ENCODE assay signal across 1 cellular context in genomic region chr22:43798492-43798891, GRCh38.
TF ChIP-seq lines count a peak whose summit lies in the region.

No MANE protein-coding gene starts in this region.

TF ChIP-seq in GM12878, 131 proteins besides CTCF, POLR2A, EP300 and RAD21 (continued from another document):
- TF ChIP-seq, protein P1, sequence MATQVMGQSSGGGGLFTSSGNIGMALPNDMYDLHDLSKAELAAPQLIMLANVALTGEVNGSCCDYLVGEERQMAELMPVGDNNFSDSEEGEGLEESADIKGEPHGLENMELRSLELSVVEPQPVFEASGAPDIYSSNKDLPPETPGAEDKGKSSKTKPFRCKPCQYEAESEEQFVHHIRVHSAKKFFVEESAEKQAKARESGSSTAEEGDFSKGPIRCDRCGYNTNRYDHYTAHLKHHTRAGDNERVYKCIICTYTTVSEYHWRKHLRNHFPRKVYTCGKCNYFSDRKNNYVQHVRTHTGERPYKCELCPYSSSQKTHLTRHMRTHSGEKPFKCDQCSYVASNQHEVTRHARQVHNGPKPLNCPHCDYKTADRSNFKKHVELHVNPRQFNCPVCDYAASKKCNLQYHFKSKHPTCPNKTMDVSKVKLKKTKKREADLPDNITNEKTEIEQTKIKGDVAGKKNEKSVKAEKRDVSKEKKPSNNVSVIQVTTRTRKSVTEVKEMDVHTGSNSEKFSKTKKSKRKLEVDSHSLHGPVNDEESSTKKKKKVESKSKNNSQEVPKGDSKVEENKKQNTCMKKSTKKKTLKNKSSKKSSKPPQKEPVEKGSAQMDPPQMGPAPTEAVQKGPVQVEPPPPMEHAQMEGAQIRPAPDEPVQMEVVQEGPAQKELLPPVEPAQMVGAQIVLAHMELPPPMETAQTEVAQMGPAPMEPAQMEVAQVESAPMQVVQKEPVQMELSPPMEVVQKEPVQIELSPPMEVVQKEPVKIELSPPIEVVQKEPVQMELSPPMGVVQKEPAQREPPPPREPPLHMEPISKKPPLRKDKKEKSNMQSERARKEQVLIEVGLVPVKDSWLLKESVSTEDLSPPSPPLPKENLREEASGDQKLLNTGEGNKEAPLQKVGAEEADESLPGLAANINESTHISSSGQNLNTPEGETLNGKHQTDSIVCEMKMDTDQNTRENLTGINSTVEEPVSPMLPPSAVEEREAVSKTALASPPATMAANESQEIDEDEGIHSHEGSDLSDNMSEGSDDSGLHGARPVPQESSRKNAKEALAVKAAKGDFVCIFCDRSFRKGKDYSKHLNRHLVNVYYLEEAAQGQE (IDR thresholded peaks at IDR 0.05; ENCODE audit: low read depth, low read length): no peak
- TF ChIP-seq SREBF1 (IDR thresholded peaks at IDR 0.05; ENCODE audit: low read length) (no peak), USF1 (IDR thresholded peaks at IDR 0.05; ENCODE audit: borderline replicate concordance, extremely low read length, insufficient read depth, low read depth, low read length) (no peak), JUNB (IDR thresholded peaks at IDR 0.05) (peak; percentile 28; the same call in 1 of the 2 replicates), TARDBP (IDR thresholded peaks at IDR 0.05; ENCODE audit: borderline replicate concordance) (no peak), CBX5 (IDR thresholded peaks at IDR 0.05; ENCODE audit: low read depth) (no peak), CEBPZ (IDR thresholded peaks at IDR 0.05; ENCODE audit: low read depth, low read length) (no peak), NBN (IDR thresholded peaks at IDR 0.05) (0 out of 2 replicates have a peak, but pooled peaks have one; percentile 41), ZNF217 (IDR thresholded peaks at IDR 0.05) (no peak), IKZF1 (conservative IDR thresholded peaks at IDR 0.05) (peak; percentile 67), CBFB (IDR thresholded peaks at IDR 0.05; ENCODE audit: low read depth) (no peak), ZNF24 (IDR thresholded peaks at IDR 0.05) (no peak), PML (IDR thresholded peaks at IDR 0.05; ENCODE audit: low read length) (no peak), SIX5 (IDR thresholded peaks at IDR 0.05; ENCODE audit: low read depth, low read length, severe bottlenecking) (no peak), E2F4 (IDR thresholded peaks at IDR 0.05; ENCODE audit: low read depth, low read length) (no peak), ZSCAN29 (IDR thresholded peaks at IDR 0.05) (no peak), SPI1 (IDR thresholded peaks at IDR 0.05; ENCODE audit: borderline replicate concordance, insufficient read depth, low read depth, low read length) (peak; percentile 98), NR2C2 (IDR thresholded peaks at IDR 0.05; ENCODE audit: borderline replicate concordance, control insufficient read depth, insufficient read length, low read depth) (no peak), BACH1 (IDR thresholded peaks at IDR 0.05; ENCODE audit: borderline replicate concordance) (no peak), SP1 (IDR thresholded peaks at IDR 0.05; ENCODE audit: low read depth, low read length) (no peak), SMAD5 (IDR thresholded peaks at IDR 0.05; ENCODE audit: low read depth) (no peak), NRF1 (conservative IDR thresholded peaks at IDR 0.05; ENCODE audit: low read depth, low read length) (no peak), YY1 (IDR thresholded peaks at IDR 0.05; ENCODE audit: low read depth, low read length) (no peak), ZNF207 (IDR thresholded peaks at IDR 0.05; ENCODE audit: borderline replicate concordance) (no peak), TCF12 (IDR thresholded peaks at IDR 0.05; ENCODE audit: low read depth, low read length) (0 out of 2 replicates have a peak, but pooled peaks have one; percentile 29), YBX1 (IDR thresholded peaks at IDR 0.05) (no peak)
- TF ChIP-seq, protein P2, sequence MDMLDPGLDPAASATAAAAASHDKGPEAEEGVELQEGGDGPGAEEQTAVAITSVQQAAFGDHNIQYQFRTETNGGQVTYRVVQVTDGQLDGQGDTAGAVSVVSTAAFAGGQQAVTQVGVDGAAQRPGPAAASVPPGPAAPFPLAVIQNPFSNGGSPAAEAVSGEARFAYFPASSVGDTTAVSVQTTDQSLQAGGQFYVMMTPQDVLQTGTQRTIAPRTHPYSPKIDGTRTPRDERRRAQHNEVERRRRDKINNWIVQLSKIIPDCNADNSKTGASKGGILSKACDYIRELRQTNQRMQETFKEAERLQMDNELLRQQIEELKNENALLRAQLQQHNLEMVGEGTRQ (IDR thresholded peaks at IDR 0.05; ENCODE audit: borderline replicate concordance, low read depth, low read length): no peak
- TF ChIP-seq, protein P3, sequence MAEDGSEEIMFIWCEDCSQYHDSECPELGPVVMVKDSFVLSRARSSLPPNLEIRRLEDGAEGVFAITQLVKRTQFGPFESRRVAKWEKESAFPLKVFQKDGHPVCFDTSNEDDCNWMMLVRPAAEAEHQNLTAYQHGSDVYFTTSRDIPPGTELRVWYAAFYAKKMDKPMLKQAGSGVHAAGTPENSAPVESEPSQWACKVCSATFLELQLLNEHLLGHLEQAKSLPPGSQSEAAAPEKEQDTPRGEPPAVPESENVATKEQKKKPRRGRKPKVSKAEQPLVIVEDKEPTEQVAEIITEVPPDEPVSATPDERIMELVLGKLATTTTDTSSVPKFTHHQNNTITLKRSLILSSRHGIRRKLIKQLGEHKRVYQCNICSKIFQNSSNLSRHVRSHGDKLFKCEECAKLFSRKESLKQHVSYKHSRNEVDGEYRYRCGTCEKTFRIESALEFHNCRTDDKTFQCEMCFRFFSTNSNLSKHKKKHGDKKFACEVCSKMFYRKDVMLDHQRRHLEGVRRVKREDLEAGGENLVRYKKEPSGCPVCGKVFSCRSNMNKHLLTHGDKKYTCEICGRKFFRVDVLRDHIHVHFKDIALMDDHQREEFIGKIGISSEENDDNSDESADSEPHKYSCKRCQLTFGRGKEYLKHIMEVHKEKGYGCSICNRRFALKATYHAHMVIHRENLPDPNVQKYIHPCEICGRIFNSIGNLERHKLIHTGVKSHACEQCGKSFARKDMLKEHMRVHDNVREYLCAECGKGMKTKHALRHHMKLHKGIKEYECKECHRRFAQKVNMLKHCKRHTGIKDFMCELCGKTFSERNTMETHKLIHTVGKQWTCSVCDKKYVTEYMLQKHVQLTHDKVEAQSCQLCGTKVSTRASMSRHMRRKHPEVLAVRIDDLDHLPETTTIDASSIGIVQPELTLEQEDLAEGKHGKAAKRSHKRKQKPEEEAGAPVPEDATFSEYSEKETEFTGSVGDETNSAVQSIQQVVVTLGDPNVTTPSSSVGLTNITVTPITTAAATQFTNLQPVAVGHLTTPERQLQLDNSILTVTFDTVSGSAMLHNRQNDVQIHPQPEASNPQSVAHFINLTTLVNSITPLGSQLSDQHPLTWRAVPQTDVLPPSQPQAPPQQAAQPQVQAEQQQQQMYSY (CRISPR knock-in tag; IDR thresholded peaks at IDR 0.05): no peak
- TF ChIP-seq, protein P4, sequence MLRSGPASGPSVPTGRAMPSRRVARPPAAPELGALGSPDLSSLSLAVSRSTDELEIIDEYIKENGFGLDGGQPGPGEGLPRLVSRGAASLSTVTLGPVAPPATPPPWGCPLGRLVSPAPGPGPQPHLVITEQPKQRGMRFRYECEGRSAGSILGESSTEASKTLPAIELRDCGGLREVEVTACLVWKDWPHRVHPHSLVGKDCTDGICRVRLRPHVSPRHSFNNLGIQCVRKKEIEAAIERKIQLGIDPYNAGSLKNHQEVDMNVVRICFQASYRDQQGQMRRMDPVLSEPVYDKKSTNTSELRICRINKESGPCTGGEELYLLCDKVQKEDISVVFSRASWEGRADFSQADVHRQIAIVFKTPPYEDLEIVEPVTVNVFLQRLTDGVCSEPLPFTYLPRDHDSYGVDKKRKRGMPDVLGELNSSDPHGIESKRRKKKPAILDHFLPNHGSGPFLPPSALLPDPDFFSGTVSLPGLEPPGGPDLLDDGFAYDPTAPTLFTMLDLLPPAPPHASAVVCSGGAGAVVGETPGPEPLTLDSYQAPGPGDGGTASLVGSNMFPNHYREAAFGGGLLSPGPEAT (IDR thresholded peaks at IDR 0.05; ENCODE audit: low read depth): no peak
- TF ChIP-seq, protein P5, sequence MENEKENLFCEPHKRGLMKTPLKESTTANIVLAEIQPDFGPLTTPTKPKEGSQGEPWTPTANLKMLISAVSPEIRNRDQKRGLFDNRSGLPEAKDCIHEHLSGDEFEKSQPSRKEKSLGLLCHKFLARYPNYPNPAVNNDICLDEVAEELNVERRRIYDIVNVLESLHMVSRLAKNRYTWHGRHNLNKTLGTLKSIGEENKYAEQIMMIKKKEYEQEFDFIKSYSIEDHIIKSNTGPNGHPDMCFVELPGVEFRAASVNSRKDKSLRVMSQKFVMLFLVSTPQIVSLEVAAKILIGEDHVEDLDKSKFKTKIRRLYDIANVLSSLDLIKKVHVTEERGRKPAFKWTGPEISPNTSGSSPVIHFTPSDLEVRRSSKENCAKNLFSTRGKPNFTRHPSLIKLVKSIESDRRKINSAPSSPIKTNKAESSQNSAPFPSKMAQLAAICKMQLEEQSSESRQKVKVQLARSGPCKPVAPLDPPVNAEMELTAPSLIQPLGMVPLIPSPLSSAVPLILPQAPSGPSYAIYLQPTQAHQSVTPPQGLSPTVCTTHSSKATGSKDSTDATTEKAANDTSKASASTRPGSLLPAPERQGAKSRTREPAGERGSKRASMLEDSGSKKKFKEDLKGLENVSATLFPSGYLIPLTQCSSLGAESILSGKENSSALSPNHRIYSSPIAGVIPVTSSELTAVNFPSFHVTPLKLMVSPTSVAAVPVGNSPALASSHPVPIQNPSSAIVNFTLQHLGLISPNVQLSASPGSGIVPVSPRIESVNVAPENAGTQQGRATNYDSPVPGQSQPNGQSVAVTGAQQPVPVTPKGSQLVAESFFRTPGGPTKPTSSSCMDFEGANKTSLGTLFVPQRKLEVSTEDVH (IDR thresholded peaks at IDR 0.05; ENCODE audit: low read depth, partially characterized antibody): no peak
TF ChIP-seq in GM12878: peak in this region for 20.
